28 cellular contexts compared by ENCODE assay signal in the genomic region with DNA sequence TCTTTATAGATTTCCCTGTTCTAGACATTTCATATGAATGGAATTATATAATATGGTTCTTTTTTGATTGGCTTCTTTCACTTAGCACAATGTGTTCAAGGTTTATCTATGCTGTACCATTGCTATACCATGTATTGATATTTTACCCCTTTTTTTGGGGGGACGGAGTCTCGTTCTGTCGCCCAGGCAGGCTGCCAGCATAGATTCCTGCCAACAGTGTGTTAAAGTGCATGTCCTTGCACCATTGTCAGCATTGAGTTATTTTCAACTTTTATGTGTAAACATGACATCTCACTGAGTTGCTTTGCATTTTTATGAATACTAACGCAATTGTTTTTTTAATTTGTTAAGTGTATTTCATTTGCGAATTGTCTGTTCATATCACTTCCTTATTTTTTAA.
"Had no signal": no experiment of that assay in that cellular context is flagged by ENCODE, and none has a peak within 500 bp of the region (broad histone marks: within the 10 kb centered on the region; RNA-seq: fewer than 3 reads in every experiment).

No MANE protein-coding gene starts in this region.

- H3K4me3 Mint-ChIP-seq: activated CD4-positive, alpha-beta memory T cell treated with anti-CD3 and anti-CD28 coated beads for 36 hours; activated CD4-positive, alpha-beta T cell treated with anti-CD3 and anti-CD28 coated beads for 36 hours; activated CD4-positive, alpha-beta T cell treated with anti-CD3 and anti-CD28 coated beads, Interleukin-2, amount 10 ng/mL, durations not matched to agents 24 days and 14 days; activated naive CD4-positive, alpha-beta T cell treated with anti-CD3 and anti-CD28 coated beads, Interleukin-2, amount 50 U/mL, for 24 hours; activated naive CD8-positive, alpha-beta T cell treated with anti-CD3 and anti-CD28 coated beads for 36 hours; activated naive CD8-positive, alpha-beta T cell treated with anti-CD3 and anti-CD28 coated beads, Interleukin-2, amount 50 U/mL, for 24 hours; activated T-cell treated with anti-CD3 and anti-CD28 coated beads, Interleukin-2, amount 50 U/mL, for 24 hours; activated T-cell treated with anti-CD3 and anti-CD28 coated beads, Interleukin-2, amount 50 U/mL, for 72 hours; activated T-helper 17 cell treated with anti-CD3 and anti-CD28 coated beads, Interleukin-2, amount 50 U/mL, for 72 hours had no signal

- H3K4me1 ChIP-seq: breast epithelium, colonic mucosa had no signal

- H3K4me3 ChIP-seq: ascending aorta, breast epithelium, cardiac muscle cell, colonic mucosa, esophagus squamous epithelium had no signal

- H3K27me3 Mint-ChIP-seq: activated CD4-positive, alpha-beta memory T cell treated with anti-CD3 and anti-CD28 coated beads for 36 hours; activated CD4-positive, alpha-beta T cell treated with anti-CD3 and anti-CD28 coated beads for 36 hours; activated naive CD4-positive, alpha-beta T cell treated with anti-CD3 and anti-CD28 coated beads, Interleukin-2, amount 50 U/mL, for 24 hours; activated naive CD8-positive, alpha-beta T cell treated with anti-CD3 and anti-CD28 coated beads for 36 hours; activated naive CD8-positive, alpha-beta T cell treated with anti-CD3 and anti-CD28 coated beads, Interleukin-2, amount 50 U/mL, for 24 hours; activated T-cell treated with anti-CD3 and anti-CD28 coated beads, Interleukin-2, amount 50 U/mL, for 24 hours; activated T-helper 17 cell treated with anti-CD3 and anti-CD28 coated beads, Interleukin-2, amount 50 U/mL, for 72 hours; brain had no signal

- DNase-seq: activated CD4-positive, alpha-beta memory T cell treated with anti-CD3 and anti-CD28 coated beads for 36 hours; activated CD4-positive, alpha-beta T cell treated with anti-CD3 and anti-CD28 coated beads for 36 hours; activated CD4-positive, alpha-beta T cell treated with anti-CD3 and anti-CD28 coated beads, Interleukin-2, amount 10 ng/mL, durations not matched to agents 24 days and 14 days; activated CD4-positive, CD25-positive, alpha-beta regulatory T cell; activated CD4-positive, CD25-positive, alpha-beta regulatory T cell treated with anti-CD3 and anti-CD28 coated beads, Interleukin-2, amount 50 U/mL, for 72 hours; activated CD8-positive, alpha-beta memory T cell treated with anti-CD3 and anti-CD28 coated beads, Interleukin-2, amount 50 U/mL, for 48 hours; activated effector memory CD4-positive, alpha-beta T cell treated with Interleukin-2 at 50 U/mL for 16 hours; activated gamma-delta T cell treated with Interleukin-2 at 50 U/mL for 16 hours; activated naive CD4-positive, alpha-beta T cell treated with Interleukin-2 at 50 U/mL for 16 hours; activated naive CD8-positive, alpha-beta T cell treated with anti-CD3 and anti-CD28 coated beads for 36 hours; activated naive CD8-positive, alpha-beta T cell treated with anti-CD3 and anti-CD28 coated beads, Interleukin-2, amount 50 U/mL, for 24 hours; activated T-cell treated with anti-CD3 and anti-CD28 coated beads for 4 hours; activated T-cell treated with anti-CD3 and anti-CD28 coated beads, Interleukin-2, amount 50 U/mL, for 24 hours; activated T-cell treated with anti-CD3 and anti-CD28 coated beads, Interleukin-2, amount 50 U/mL, for 72 hours; central memory CD4-positive, alpha-beta T cell; cerebellar nuclear complex; colonic mucosa; effector CD8-positive, alpha-beta T cell; esophagus squamous epithelium; head of caudate nucleus; T-helper 2 cell had no signal

- H3K27ac Mint-ChIP-seq: activated CD4-positive, alpha-beta memory T cell treated with anti-CD3 and anti-CD28 coated beads for 36 hours; activated CD4-positive, alpha-beta T cell treated with anti-CD3 and anti-CD28 coated beads for 36 hours; activated CD4-positive, alpha-beta T cell treated with anti-CD3 and anti-CD28 coated beads, Interleukin-2, amount 10 ng/mL, durations not matched to agents 24 days and 14 days; activated naive CD4-positive, alpha-beta T cell treated with anti-CD3 and anti-CD28 coated beads, Interleukin-2, amount 50 U/mL, for 24 hours; activated naive CD8-positive, alpha-beta T cell treated with anti-CD3 and anti-CD28 coated beads for 36 hours; activated naive CD8-positive, alpha-beta T cell treated with anti-CD3 and anti-CD28 coated beads, Interleukin-2, amount 50 U/mL, for 24 hours; activated T-cell treated with anti-CD3 and anti-CD28 coated beads, Interleukin-2, amount 50 U/mL, for 24 hours; activated T-cell treated with anti-CD3 and anti-CD28 coated beads, Interleukin-2, amount 50 U/mL, for 72 hours; activated T-helper 17 cell treated with anti-CD3 and anti-CD28 coated beads, Interleukin-2, amount 50 U/mL, for 72 hours; brain had no signal

- H3K27me3 ChIP-seq: ascending aorta, breast epithelium, cardiac muscle cell, colonic mucosa, esophagus squamous epithelium had no signal

- H3K4me1 Mint-ChIP-seq: activated CD4-positive, alpha-beta T cell treated with anti-CD3 and anti-CD28 coated beads for 36 hours; activated CD4-positive, alpha-beta T cell treated with anti-CD3 and anti-CD28 coated beads, Interleukin-2, amount 10 ng/mL, durations not matched to agents 24 days and 14 days; activated naive CD4-positive, alpha-beta T cell treated with anti-CD3 and anti-CD28 coated beads, Interleukin-2, amount 50 U/mL, for 24 hours; activated naive CD8-positive, alpha-beta T cell treated with anti-CD3 and anti-CD28 coated beads for 36 hours; activated naive CD8-positive, alpha-beta T cell treated with anti-CD3 and anti-CD28 coated beads, Interleukin-2, amount 50 U/mL, for 24 hours; activated T-helper 17 cell treated with anti-CD3 and anti-CD28 coated beads, Interleukin-2, amount 50 U/mL, for 72 hours; brain had no signal

- ATAC-seq: activated CD4-positive, alpha-beta T cell treated with anti-CD3 and anti-CD28 coated beads for 36 hours; activated naive CD8-positive, alpha-beta T cell treated with anti-CD3 and anti-CD28 coated beads, Interleukin-2, amount 50 U/mL, for 24 hours; activated T-cell treated with anti-CD3 and anti-CD28 coated beads, Interleukin-2, amount 50 U/mL, for 72 hours; activated T-helper 17 cell treated with anti-CD3 and anti-CD28 coated beads, Interleukin-2, amount 50 U/mL, for 72 hours had no signal

- H3K9me3 Mint-ChIP-seq: activated CD4-positive, alpha-beta memory T cell treated with anti-CD3 and anti-CD28 coated beads for 36 hours; activated CD4-positive, alpha-beta T cell treated with anti-CD3 and anti-CD28 coated beads, Interleukin-2, amount 10 ng/mL, durations not matched to agents 24 days and 14 days; activated naive CD4-positive, alpha-beta T cell treated with anti-CD3 and anti-CD28 coated beads, Interleukin-2, amount 50 U/mL, for 24 hours; activated naive CD8-positive, alpha-beta T cell treated with anti-CD3 and anti-CD28 coated beads for 36 hours; activated naive CD8-positive, alpha-beta T cell treated with anti-CD3 and anti-CD28 coated beads, Interleukin-2, amount 50 U/mL, for 24 hours; activated T-cell treated with anti-CD3 and anti-CD28 coated beads, Interleukin-2, amount 50 U/mL, for 24 hours; activated T-cell treated with anti-CD3 and anti-CD28 coated beads, Interleukin-2, amount 50 U/mL, for 72 hours; activated T-helper 17 cell treated with anti-CD3 and anti-CD28 coated beads, Interleukin-2, amount 50 U/mL, for 72 hours had no signal

- H3K36me3 Mint-ChIP-seq: activated CD4-positive, alpha-beta memory T cell treated with anti-CD3 and anti-CD28 coated beads for 36 hours; brain had no signal

- H3K27ac ChIP-seq: breast epithelium, cardiac muscle cell, colonic mucosa, epithelial cell of prostate had no signal

- H3K36me3 ChIP-seq: ascending aorta, breast epithelium, cardiac muscle cell, colonic mucosa, esophagus squamous epithelium had no signal

- H3K9me3 ChIP-seq: ascending aorta, breast epithelium, colonic mucosa, esophagus squamous epithelium had no signal
